Comparison of ENCODE assay signal across 13 cellular contexts in genomic region chr6:20900396-20901160, GRCh38.
DNase-seq lines count a peak whose midpoint lies in the region; ATAC-seq, FAIRE-seq and TF ChIP-seq lines count a peak whose summit lies in the region.
"Had no signal": no experiment of that assay in that cellular context is flagged by ENCODE, and none has a peak within 500 bp of the region (broad histone marks: within the 10 kb centered on the region; RNA-seq: fewer than 3 reads in every experiment).

No MANE protein-coding gene starts in this region.

- DNase-seq in HepG2 (ENCODE audit: low spot score) (no peak), right lobe of liver (no peak), esophagus squamous epithelium (lab: John Stamatoyannopoulos, UW) (no peak), Right ventricle myocardium superior (no peak), CD1c-positive myeloid dendritic cell (ENCODE audit: extremely low spot score) (no peak)
- no peak for DNase-seq in CD4-positive, alpha-beta memory T cell
- DNase-seq: naive B cell; stimulated activated CD4-positive, alpha-beta T cell treated with anti-CD3 and anti-CD28 coated beads, Interleukin-12 subunit alpha, Interleukin-12 subunit beta, amount 100 ng/mL, for 4 hours; stimulated activated naive CD4-positive, alpha-beta T cell had no signal

- H3K27ac ChIP-seq in HepG2 (ENCODE audit: extremely low read length, insufficient read depth, low read length): no peak overlapping the region
- H3K27ac ChIP-seq in right lobe of liver: no peak overlapping the region
- no peak overlapping the region for H3K27ac ChIP-seq in esophagus squamous epithelium
- H3K27ac ChIP-seq in CD4-positive, alpha-beta memory T cell (ENCODE audit: low read depth, low read length): no peak overlapping the region

- CTCF ChIA-PET in HepG2 (lab: Yijun Ruan, JAX; ENCODE audit: low intra/inter-chr PET ratio, low total read pairs): no interaction called here
- CTCF ChIA-PET in CD4-positive, alpha-beta memory T cell (lab: Charles Lee; ENCODE audit: partially characterized antibody): no interaction called here

- H3K4me1 ChIP-seq in HepG2 (ENCODE audit: insufficient read depth, low read length) (0 out of 2 replicates have a peak, but pooled peaks cover 9% of the 10 kb centered on the region), right lobe of liver (no peaks in the 10 kb centered on the region), esophagus squamous epithelium (no peaks in the 10 kb centered on the region)
- no peaks in the 10 kb centered on the region for H3K4me1 ChIP-seq in CD4-positive, alpha-beta memory T cell (ENCODE audit: insufficient read depth, low read length)

- 0 out of 2 replicates have a peak, but pooled peaks cover 5% of the 10 kb centered on the region for H3K9me3 ChIP-seq in HepG2 (ENCODE audit: low read length)
- peaks cover 0 to 1% (median 0%) of the 10 kb centered on the region in 4 donors for H3K9me3 ChIP-seq in right lobe of liver
- H3K9me3 ChIP-seq in esophagus squamous epithelium: no peaks in the 10 kb centered on the region
- no peaks in the 10 kb centered on the region for H3K9me3 ChIP-seq in CD4-positive, alpha-beta memory T cell (ENCODE audit: control insufficient read depth in 1 of 2, low read length in 2 of 2)

- ATAC-seq in HepG2: no peak
- ATAC-seq in right lobe of liver: no peak
- peak; percentile 92 for ATAC-seq in HG02678 (IDR thresholded peaks at IDR 0.05; ENCODE audit: unreplicated experiment)
- peak; percentile 78 for ATAC-seq in HG03469 (IDR thresholded peaks at IDR 0.05; ENCODE audit: unreplicated experiment)
- no peak for ATAC-seq in Right ventricle myocardium superior (ENCODE audit: poor library complexity)
- ATAC-seq: activated T-helper 17 cell treated with anti-CD3 and anti-CD28 coated beads, Interleukin-2, amount 50 U/mL, for 72 hours had no signal

- no peak overlapping the region for H3K4me3 Mint-ChIP-seq in CD4-positive, alpha-beta memory T cell
- H3K4me3 Mint-ChIP-seq: activated T-helper 17 cell treated with anti-CD3 and anti-CD28 coated beads, Interleukin-2, amount 50 U/mL, for 72 hours; naive B cell had no signal

- peak; percentile 12 for FAIRE-seq in HepG2 (lab: Jason Lieb, UNC)
- FAIRE-seq: colon had no signal

- TF ChIP-seq CTCF in HepG2 (CRISPR knock-in tag; IDR thresholded peaks at IDR 0.05): no peak
- TF ChIP-seq CTCF in right lobe of liver (IDR thresholded peaks at IDR 0.05): no peak
- TF ChIP-seq CTCF in esophagus squamous epithelium (IDR thresholded peaks at IDR 0.05): no peak

- intact Hi-C loops in HepG2 (cut with micrococcal nuclease; ENCODE audit: unreplicated experiment) (no loop called here), right lobe of liver (cut with DNase I) (no loop called here), esophagus squamous epithelium (cut with DNase I) (no loop called here), Right ventricle myocardium superior (cut with DNase I) (no loop called here)
- intact Hi-C loops in CD4-positive, alpha-beta memory T cell (cut with micrococcal nuclease): no loop called here

- H3K4me3 ChIP-seq in HepG2 (replicated peaks in 1 of 3; ENCODE audit: insufficient read depth in 1 of 3, low read depth in 2 of 3, low read length in 3 of 3): no peak overlapping the region
- no peak overlapping the region for H3K4me3 ChIP-seq in right lobe of liver
- H3K4me3 ChIP-seq in esophagus squamous epithelium: no peak overlapping the region
- H3K4me3 ChIP-seq in CD4-positive, alpha-beta memory T cell (ENCODE audit: low read length in 2 of 2): no peak overlapping the region

- TF ChIP-seq EP300 in HepG2 (IDR thresholded peaks at IDR 0.05; ENCODE audit: low read depth in 2 of 2, low read length in 2 of 2) (no peak), HepG2 (CRISPR knock-in tag; IDR thresholded peaks at IDR 0.05; ENCODE audit: borderline replicate concordance) (no peak)

- no peaks in the 10 kb centered on the region for H3K4me1 Mint-ChIP-seq in CD4-positive, alpha-beta memory T cell
- H3K4me1 Mint-ChIP-seq: activated T-helper 17 cell treated with anti-CD3 and anti-CD28 coated beads, Interleukin-2, amount 50 U/mL, for 72 hours; naive B cell had no signal

- in situ Hi-C loops in HepG2 (cut with HindIII; ENCODE audit: extremely low pct_ligation_motif_present, low pct_unique_long_range_greater_than_20kb): no loop called here

- H3K27me3 ChIP-seq in HepG2 (ENCODE audit: control insufficient read depth in 1 of 2, insufficient read depth in 2 of 2, low read length in 2 of 2) (no peaks in the 10 kb centered on the region), right lobe of liver (no peaks in the 10 kb centered on the region), esophagus squamous epithelium (no peaks in the 10 kb centered on the region)
- no peaks in the 10 kb centered on the region for H3K27me3 ChIP-seq in CD4-positive, alpha-beta memory T cell (ENCODE audit: insufficient read depth, low read length)

- POLR2A ChIA-PET in HepG2 (lab: Yijun Ruan, JAX): no interaction called here
- POLR2A ChIA-PET in CD4-positive, alpha-beta memory T cell (lab: Charles Lee; ENCODE audit: partially characterized antibody): no interaction called here

- no peaks in the 10 kb centered on the region for H3K79me2 ChIP-seq in HepG2 (ENCODE audit: insufficient read depth, low read length)

- H3K36me3 ChIP-seq in HepG2 (replicated peaks in 1 of 2; ENCODE audit: control insufficient read depth in 1 of 2, insufficient read depth in 2 of 2, low read length in 2 of 2): no peaks in the 10 kb centered on the region
- no peaks in the 10 kb centered on the region for H3K36me3 ChIP-seq in right lobe of liver
- H3K36me3 ChIP-seq in esophagus squamous epithelium: no peaks in the 10 kb centered on the region
- no peaks in the 10 kb centered on the region for H3K36me3 ChIP-seq in CD4-positive, alpha-beta memory T cell (ENCODE audit: insufficient read depth, low read length)

- H3K27ac Mint-ChIP-seq in CD4-positive, alpha-beta memory T cell: no peak overlapping the region
- H3K27ac Mint-ChIP-seq: activated T-helper 17 cell treated with anti-CD3 and anti-CD28 coated beads, Interleukin-2, amount 50 U/mL, for 72 hours; naive B cell had no signal

- no peak overlapping the region for H3K4me2 ChIP-seq in HepG2 (ENCODE audit: low read depth, low read length)

- no peak overlapping the region for H3K9ac ChIP-seq in HepG2 (ENCODE audit: insufficient read depth, low read depth, low read length)

- no peak for TF ChIP-seq POLR2A in HepG2 (IDR thresholded peaks at IDR 0.05; ENCODE audit: insufficient read depth in 1 of 2, low read depth in 2 of 2, low read length in 2 of 2)
- TF ChIP-seq POLR2A in right lobe of liver (IDR thresholded peaks at IDR 0.05): no peak
- no peak for TF ChIP-seq POLR2A in esophagus squamous epithelium (IDR thresholded peaks at IDR 0.05)

- no TSS peak for BruUV-seq in HepG2 (replicated peaks; lab: Mats Ljungman, UMichigan)

- H3K36me3 Mint-ChIP-seq in CD4-positive, alpha-beta memory T cell: peaks cover 41 to 65% of the 10 kb centered on the region in 2 donors

- H2AFZ ChIP-seq in HepG2 (ENCODE audit: low read length): no peak overlapping the region

- H3K9me3 Mint-ChIP-seq in CD4-positive, alpha-beta memory T cell: peaks cover 0 to 27% (median 13%) of the 10 kb centered on the region in 8 donors

- no peaks in the 10 kb centered on the region for H4K20me1 ChIP-seq in HepG2 (ENCODE audit: insufficient read depth, low read length)

- H3K27me3 Mint-ChIP-seq in CD4-positive, alpha-beta memory T cell: no peaks in the 10 kb centered on the region
- H3K27me3 Mint-ChIP-seq: activated T-helper 17 cell treated with anti-CD3 and anti-CD28 coated beads, Interleukin-2, amount 50 U/mL, for 72 hours; naive B cell had no signal

- 94% methylated on average over 7 of the region's 7 CpGs for WGBS in HepG2 (ENCODE audit: low lambda C conversion rate)
- 89% methylated on average over 7 of the region's 7 CpGs for WGBS in right lobe of liver (ENCODE audit: insufficient coverage, low coverage, low lambda C conversion rate, missing lambda C conversion rate)
- 93 to 94% methylated on average over 7 of the region's 7 CpGs for WGBS in esophagus squamous epithelium, 2 donors

- TF ChIP-seq RAD21 in HepG2 (CRISPR knock-in tag; IDR thresholded peaks at IDR 0.05): no peak

TF ChIP-seq in HepG2, 621 proteins besides CTCF, POLR2A, EP300 and RAD21 (continues in another document):
- no peak for TF ChIP-seq ZBTB4 (CRISPR knock-in tag; IDR thresholded peaks at IDR 0.05; ENCODE audit: borderline replicate concordance)
- no peak for TF ChIP-seq EHMT2 (IDR thresholded peaks at IDR 0.05; ENCODE audit: borderline replicate concordance, low read depth, low read length)
- TF ChIP-seq IKZF5 (CRISPR knock-in tag; IDR thresholded peaks at IDR 0.05): no peak
- TF ChIP-seq POLR2AphosphoS5 (IDR thresholded peaks at IDR 0.05; ENCODE audit: low read depth, low read length): no peak

Comparison
In these comparisons a context has a peak if more than half of its experiments do, and no peak if none do; other contexts are left out.
1. ATAC-seq: peak in HG02678 (single experiment) and HG03469 (single experiment); none in HepG2 (single experiment), right lobe of liver (0 of 4) and Right ventricle myocardium superior (single experiment).